In the genomic region with DNA sequence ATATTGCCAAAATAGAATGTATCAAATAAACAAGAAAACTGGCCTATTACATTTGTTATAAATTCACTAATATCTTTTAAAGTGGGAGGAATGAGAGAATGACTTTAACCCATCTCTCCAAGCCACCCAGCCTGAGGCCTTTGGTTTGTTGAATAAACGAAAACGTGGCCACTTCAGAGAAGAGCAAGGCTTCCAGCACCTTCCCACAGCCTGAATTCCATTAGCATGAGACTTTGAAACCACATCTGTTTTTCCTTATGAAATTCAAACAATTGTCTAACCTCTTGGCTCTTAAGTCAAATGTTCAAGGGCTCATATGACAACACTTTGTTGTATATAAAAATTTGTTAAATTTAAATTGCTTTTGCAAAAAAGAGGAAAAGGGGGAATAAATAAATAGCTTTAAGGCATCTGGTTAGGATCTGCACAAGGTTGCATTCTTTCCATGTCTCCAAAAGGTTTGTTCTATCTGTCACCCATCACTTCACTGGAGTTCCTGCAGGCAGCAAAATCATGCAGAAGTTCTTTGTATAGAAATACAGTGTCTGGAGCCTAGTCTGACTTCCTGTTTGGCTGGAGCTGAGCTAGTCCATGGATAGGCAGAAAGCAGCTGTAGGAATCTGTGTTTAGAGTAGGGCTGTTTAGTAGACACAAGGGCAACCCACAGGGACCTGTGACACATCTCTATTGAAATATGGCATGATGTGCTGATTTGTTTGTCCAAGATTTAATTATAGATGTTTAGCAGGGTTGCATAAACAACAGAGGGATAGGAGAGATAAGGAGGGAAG, we compare ENCODE assay signal across 8 cellular contexts.
DNase-seq lines count a peak whose midpoint lies in the region; TF ChIP-seq lines count a peak whose summit lies in the region.

No MANE protein-coding gene starts in this region.

- H2AFZ ChIP-seq in GM23248: no peak overlapping the region

- no peak overlapping the region for H3K9ac ChIP-seq in GM23248

- no peaks in the 10 kb centered on the region for H3K36me3 Mint-ChIP-seq in activated CD4-positive, alpha-beta T cell treated with anti-CD3 and anti-CD28 coated beads, Interleukin-2, amount 10 ng/mL, durations not matched to agents 24 days and 14 days (ENCODE audit: low read depth)

- peaks cover 16% of the 10 kb centered on the region for H3K4me1 ChIP-seq in GM23248 (ENCODE audit: insufficient read depth)
- H3K4me1 ChIP-seq in SJSA1 (replicated peaks): peaks cover 7% of the 10 kb centered on the region; the same call in 1 of the 2 replicates
- peaks cover 0 to 45% (median 43%) of the 10 kb centered on the region in 4 donors for H3K4me1 ChIP-seq in sigmoid colon

- peaks cover 25% of the 10 kb centered on the region for H3F3A ChIP-seq in GM23248 (ENCODE audit: insufficient read depth)

- H3K27ac Mint-ChIP-seq in activated CD4-positive, alpha-beta T cell treated with anti-CD3 and anti-CD28 coated beads, Interleukin-2, amount 10 ng/mL, durations not matched to agents 24 days and 14 days: no peak overlapping the region

- WGBS in GM23248 (ENCODE audit: low coverage in 1 of 2, low lambda C conversion rate in 2 of 2, missing lambda C conversion rate in 2 of 2), 2 experiments: 0% methylated on average over 2 of the region's 2 CpGs
- WGBS in sigmoid colon, 2 donors: 31 to 58% methylated on average over 2 of the region's 2 CpGs

- no peak for TF ChIP-seq POLR2A in sigmoid colon (IDR thresholded peaks at IDR 0.05)

- H3K79me2 ChIP-seq in GM23248 (ENCODE audit: insufficient read depth): no peaks in the 10 kb centered on the region

- H3K4me2 ChIP-seq in GM23248 (ENCODE audit: unreplicated experiment): peak overlapping the region; percentile 26

- intact Hi-C loops in sigmoid colon (cut with DNase I): loop anchor here (10.0 kb wide), 1 partner anchor 509 kb away; no protein-coding TSS in a partner anchor
- intact Hi-C loops in activated CD4-positive, alpha-beta T cell treated with anti-CD3 and anti-CD28 coated beads, Interleukin-2, amount 10 ng/mL, durations not matched to agents 24 days and 14 days (cut with micrococcal nuclease): no loop called here

- TF ChIP-seq CTCF in fibroblast of mammary gland (conservative IDR thresholded peaks at IDR 0.05; ENCODE audit: control insufficient read depth, insufficient read depth, low read depth, low read length) (no peak), sigmoid colon (IDR thresholded peaks at IDR 0.05) (no peak)

- H3K27ac ChIP-seq in GM23248: peak overlapping the region; percentile 50
- H3K27ac ChIP-seq in SJSA1: peak overlapping the region; percentile 39; the same call in 1 of the 2 replicates
- H3K27ac ChIP-seq in sigmoid colon: peak overlapping the region; percentile 22 to 75 (median 66)

- H3K36me3 ChIP-seq in GM23248 (ENCODE audit: low read depth) (no peaks in the 10 kb centered on the region), SJSA1 (no peaks in the 10 kb centered on the region), sigmoid colon (no peaks in the 10 kb centered on the region)

- DNase-seq in GM23248: peak; percentile 87
- DNase-seq in SJSA1 (ENCODE audit: low read depth in 1 of 2, low spot score in 2 of 2): peak; percentile 56 to 73
- DNase-seq in fibroblast of mammary gland (ENCODE audit: low read depth): peak; percentile 95
- DNase-seq in sigmoid colon: peak; percentile 67
- no peak for DNase-seq in NOMO-1 treated with dmso at 0.1 percent for 144 hours (lab: John Stamatoyannopoulos, UW; ENCODE audit: unreplicated experiment)
- DNase-seq in NCI-H748 treated with DMSO at 0.1 percent for 48 hours (lab: John Stamatoyannopoulos, UW): no peak
- no peak for DNase-seq in activated CD4-positive, alpha-beta T cell treated with anti-CD3 and anti-CD28 coated beads, Interleukin-2, amount 50 U/mL, for 4 hours
- DNase-seq in activated CD4-positive, alpha-beta T cell treated with anti-CD3 and anti-CD28 coated beads, Interleukin-2, amount 10 ng/mL, durations not matched to agents 24 days and 14 days: no peak

- no peaks in the 10 kb centered on the region for H3K4me1 Mint-ChIP-seq in activated CD4-positive, alpha-beta T cell treated with anti-CD3 and anti-CD28 coated beads, Interleukin-2, amount 10 ng/mL, durations not matched to agents 24 days and 14 days

- H3K9me2 ChIP-seq in GM23248 (ENCODE audit: insufficient read depth): no peaks in the 10 kb centered on the region

- H3K9me3 ChIP-seq in GM23248 (ENCODE audit: low read depth) (no peaks in the 10 kb centered on the region), SJSA1 (replicated peaks) (no peaks in the 10 kb centered on the region), sigmoid colon (no peaks in the 10 kb centered on the region)

- H3K4me3 ChIP-seq in GM23248 (no peak overlapping the region), SJSA1 (no peak overlapping the region), fibroblast of mammary gland (ENCODE audit: control insufficient read depth, low read depth, low read length) (no peak overlapping the region), sigmoid colon (no peak overlapping the region)

- no peaks in the 10 kb centered on the region for H4K20me1 ChIP-seq in GM23248 (ENCODE audit: insufficient read depth)

- H3K4me3 Mint-ChIP-seq in activated CD4-positive, alpha-beta T cell treated with anti-CD3 and anti-CD28 coated beads, Interleukin-2, amount 10 ng/mL, durations not matched to agents 24 days and 14 days: no peak overlapping the region

- no peak for TF ChIP-seq EP300 in sigmoid colon (IDR thresholded peaks at IDR 0.05)

- H3K9me3 Mint-ChIP-seq in activated CD4-positive, alpha-beta T cell treated with anti-CD3 and anti-CD28 coated beads, Interleukin-2, amount 10 ng/mL, durations not matched to agents 24 days and 14 days: no peaks in the 10 kb centered on the region

- no peaks in the 10 kb centered on the region for H3K27me3 Mint-ChIP-seq in activated CD4-positive, alpha-beta T cell treated with anti-CD3 and anti-CD28 coated beads, Interleukin-2, amount 10 ng/mL, durations not matched to agents 24 days and 14 days

- in situ Hi-C loops in GM23248 (cut with MboI): no loop called here

- peaks cover 56% of the 10 kb centered on the region for H3K27me3 ChIP-seq in GM23248 (replicated peaks; ENCODE audit: insufficient read depth)
- H3K27me3 ChIP-seq in SJSA1 (replicated peaks): peaks cover 4% of the 10 kb centered on the region; the same call in 1 of the 2 replicates
- H3K27me3 ChIP-seq in sigmoid colon: no peaks in the 10 kb centered on the region

Comparison
In these comparisons a context has a peak if more than half of its experiments do, and no peak if none do; other contexts are left out.
1. DNase-seq: peak in GM23248 (single experiment), SJSA1 (2 of 2), fibroblast of mammary gland (single experiment) and sigmoid colon (single experiment); none in NOMO-1 treated with dmso at 0.1 percent for 144 hours (single experiment), NCI-H748 treated with DMSO at 0.1 percent for 48 hours (single experiment), activated CD4-positive, alpha-beta T cell treated with anti-CD3 and anti-CD28 coated beads, Interleukin-2, amount 50 U/mL, for 4 hours (0 of 2) and activated CD4-positive, alpha-beta T cell treated with anti-CD3 and anti-CD28 coated beads, Interleukin-2, amount 10 ng/mL, durations not matched to agents 24 days and 14 days (single experiment).
2. Peak in every context shown above with its lines, with median percentiles within 50 percentile points of each other: H3K27ac ChIP-seq.